In the genomic region with DNA sequence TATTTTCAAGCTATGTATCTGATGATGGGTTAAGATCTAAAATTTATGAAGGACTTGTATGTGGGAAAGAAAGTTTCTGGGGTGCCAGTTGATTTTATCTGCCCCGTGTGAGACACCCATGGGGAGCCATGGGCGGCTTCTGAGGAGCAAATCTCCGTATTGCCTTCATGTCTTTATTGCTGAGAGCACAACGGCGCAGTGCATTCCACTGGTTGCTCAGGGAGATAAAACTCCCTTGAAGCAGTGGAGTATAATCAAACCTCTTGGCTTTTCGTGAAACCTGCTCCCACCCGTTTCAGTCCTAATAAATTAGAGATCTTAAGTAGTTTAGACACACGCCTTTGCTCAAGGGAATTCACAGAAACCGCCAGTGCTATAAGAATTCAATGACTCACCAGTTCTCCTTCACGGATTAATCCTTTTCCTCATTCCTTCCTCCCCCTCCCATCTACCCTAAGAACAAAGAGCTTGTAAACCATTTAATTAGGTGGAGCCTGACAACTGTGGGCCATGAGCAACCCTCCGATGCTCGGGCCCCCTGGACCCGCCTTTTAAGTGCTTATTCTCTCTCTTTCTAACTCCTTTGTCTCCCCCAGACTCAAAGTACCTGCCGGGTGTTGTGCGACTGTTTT, we compare ENCODE assay signal across 6 cellular contexts.
DNase-seq lines count a peak whose midpoint lies in the region; ATAC-seq, FAIRE-seq and TF ChIP-seq lines count a peak whose summit lies in the region.
"Not testable (repeated sequence)": the region's sequence is repeated elsewhere in the genome, so short reads cannot be mapped to it uniquely, and the experiment has no call there.

No MANE protein-coding gene starts in this region.

- not testable (repeated sequence) for H3K27ac ChIP-seq in A549; HCT116 (ENCODE audit: low read depth, low read length); RWPE2 (ENCODE audit: poor library complexity, severe bottlenecking); foreskin keratinocyte

- H3K9ac ChIP-seq in HCT116 (ENCODE audit: low read length), result not testable (repeated sequence)

- H3K9me3 ChIP-seq in A549; HCT116 (ENCODE audit: control insufficient read depth in 1 of 2, insufficient read depth in 1 of 2, low read depth in 1 of 2, low read length in 2 of 2); RWPE2 (ENCODE audit: severe bottlenecking): not testable (repeated sequence)

- H3K4me1 Mint-ChIP-seq in WTC11, result not testable (repeated sequence)

- not testable (repeated sequence) for H3K27me3 ChIP-seq in HCT116 (ENCODE audit: insufficient read depth, low read length); RWPE2 (ENCODE audit: insufficient read depth, poor library complexity, severe bottlenecking); foreskin keratinocyte

- not testable (repeated sequence) for H3K4me3 Mint-ChIP-seq in WTC11

- not testable (repeated sequence) for H3K27ac Mint-ChIP-seq in WTC11

- ATAC-seq in A549 (peak; percentile 85 to 89), HCT116 (peak; percentile 88), RWPE2 (ENCODE audit: low read depth) (peak; percentile 93), WTC11 (peak; percentile 46), foreskin keratinocyte (peak; percentile 92)

- no CpG with 5 or more reads among the region's 15 CpGs for WGBS in A549 (ENCODE audit: missing lambda C conversion rate)

- not testable (repeated sequence) for H3K9me2 ChIP-seq in HCT116 (ENCODE audit: insufficient read depth)

- TF ChIP-seq POLR2A in A549 (IDR thresholded peaks at IDR 0.05; ENCODE audit: low read length); HCT116 (IDR thresholded peaks at IDR 0.05; ENCODE audit: borderline replicate concordance, extremely low read depth, insufficient read depth, insufficient read length): not testable (repeated sequence)

- DNase-seq in A549 (ENCODE audit: low read depth in 1 of 2, low spot score in 1 of 2); HCT116 (ENCODE audit: low read depth, low spot score); RCC 7860 (ENCODE audit: low spot score); RWPE2 (ENCODE audit: low spot score); WTC11 (ENCODE audit: low spot score); foreskin keratinocyte: not testable (repeated sequence)

- FAIRE-seq in A549 (lab: Jason Lieb, UNC), result peak; percentile 97
- FAIRE-seq in RCC 7860 (lab: Jason Lieb, UNC), result peak; percentile 100

- RAD21 ChIA-PET in HCT116 (lab: Charles Lee; ENCODE audit: low non-redundant PET in 1 of 2, low total read pairs in 2 of 2, uncharacterized antibody in 2 of 2, unreplicated experiment in 2 of 2), result not testable (repeated sequence)

- H3K4me1 ChIP-seq in A549; HCT116 (ENCODE audit: control insufficient read depth in 1 of 2, insufficient read depth in 2 of 2, low read length in 2 of 2); RWPE2 (ENCODE audit: insufficient read depth, poor library complexity, severe bottlenecking); foreskin keratinocyte: not testable (repeated sequence)

- intact Hi-C loops in HCT116 (cut with micrococcal nuclease), result not testable (repeated sequence)

- not testable (repeated sequence) for H3K27me3 Mint-ChIP-seq in WTC11 (ENCODE audit: low read depth)

- not testable (repeated sequence) for H3K36me3 ChIP-seq in HCT116 (ENCODE audit: control insufficient read depth in 1 of 2, insufficient read depth in 2 of 2, low read length in 2 of 2); RWPE2 (ENCODE audit: low read depth)

- H3K4me2 ChIP-seq in A549; HCT116 (ENCODE audit: low read length): not testable (repeated sequence)

- H3K4me3 ChIP-seq in A549; HCT116 (replicated peaks in 1 of 2; ENCODE audit: low read depth in 1 of 2, low read length in 2 of 2); RWPE2 (ENCODE audit: severe bottlenecking): not testable (repeated sequence)

- H2AFZ ChIP-seq in HCT116 (ENCODE audit: low read depth, low read length, poor library complexity, severe bottlenecking), result not testable (repeated sequence)

- not testable (repeated sequence) for TF ChIP-seq RAD21 in A549 (conservative IDR thresholded peaks at IDR 0.05 in 1 of 2, IDR thresholded peaks at IDR 0.05 in 1 of 2); HCT116 (IDR thresholded peaks at IDR 0.05; ENCODE audit: low read depth)

- not testable (repeated sequence) for H3K9me3 Mint-ChIP-seq in WTC11

- not testable (repeated sequence) for H3K79me2 ChIP-seq in HCT116 (ENCODE audit: insufficient read depth, low read length)

- POLR2A ChIA-PET in A549 (lab: Yijun Ruan, JAX); HCT116 (lab: Charles Lee); WTC11 (lab: Charles Lee): not testable (repeated sequence)

- not testable (repeated sequence) for H4K20me1 ChIP-seq in HCT116 (ENCODE audit: insufficient read depth)

- BruUV-seq in HCT116 (replicated peaks; lab: Mats Ljungman, UMichigan), result not testable (repeated sequence)

- TF ChIP-seq CTCF in A549 (IDR thresholded peaks at IDR 0.05); HCT116 (IDR thresholded peaks at IDR 0.05 in 2 of 3, conservative IDR thresholded peaks at IDR 0.05 in 1 of 3; ENCODE audit: borderline replicate concordance in 1 of 3, insufficient read depth in 1 of 3, low read depth in 2 of 3, low read length in 2 of 3); RWPE2 (IDR thresholded peaks at IDR 0.05; ENCODE audit: poor library complexity, severe bottlenecking); WTC11 (IDR thresholded peaks at IDR 0.05); foreskin keratinocyte (conservative IDR thresholded peaks at IDR 0.05): not testable (repeated sequence)

- TF ChIP-seq EP300 in A549 (IDR thresholded peaks at IDR 0.05), result not testable (repeated sequence)

- not testable (repeated sequence) for H3K36me3 Mint-ChIP-seq in WTC11

- CTCF ChIA-PET in A549 (lab: Yijun Ruan, JAX); HCT116 (lab: Charles Lee); WTC11 (lab: Charles Lee): not testable (repeated sequence)
